23 cellular contexts compared by ENCODE assay signal in genomic region chr19:29515233-29515619, GRCh38. TPM values are rescaled to one million over a fixed set of nuclear protein-coding genes. Genes with fewer than 3 reads are reported as not detected.
"Had no signal": no experiment of that assay in that cellular context is flagged by ENCODE, and none has a peak within 500 bp of the region (broad histone marks: within the 10 kb centered on the region; RNA-seq: fewer than 3 reads in every experiment).

No MANE protein-coding gene starts in this region.

- H3K9me3 ChIP-seq: heart left ventricle, tibial artery, vagina had no signal

- ATAC-seq: heart left ventricle, left cardiac atrium had no signal

- H3K36me3 ChIP-seq: heart left ventricle, tibial artery, vagina had no signal

- H3K27ac ChIP-seq: heart left ventricle, tibial artery, vagina had no signal

- H3K36me3 Mint-ChIP-seq: activated naive CD8-positive, alpha-beta T cell treated with anti-CD3 and anti-CD28 coated beads, Interleukin-2, amount 10 ng/mL, durations not matched to agents 7 days and 5 days; brain had no signal

- H3K4me3 Mint-ChIP-seq: activated B cell treated with CpG ODN at 0.5 μM for 24 hours; activated naive CD8-positive, alpha-beta T cell treated with anti-CD3 and anti-CD28 coated beads, Interleukin-2, amount 10 ng/mL, durations not matched to agents 7 days and 5 days; activated T-helper 1 cell treated with anti-CD3 and anti-CD28 coated beads, Interleukin-12 subunit alpha, Interleukin-12 subunit beta, Interleukin-2, Interleukin-4 antibody, amounts not matched to agents 30 ng/mL and 10 ng/mL and 1 ng/mL, durations not matched to agents 14 hours and 24 hours and 36 hours; brain; effector memory CD8-positive, alpha-beta T cell; nephron progenitor cell; T-helper 2 cell treated with Interferon-gamma antibody and Interleukin-4, amounts not matched to agents 5 μg/mL and 100 μg/mL, for 36 hours had no signal

- H3K27ac Mint-ChIP-seq: activated B cell treated with CpG ODN at 0.5 μM for 24 hours; activated naive CD8-positive, alpha-beta T cell treated with anti-CD3 and anti-CD28 coated beads, Interleukin-2, amount 10 ng/mL, durations not matched to agents 7 days and 5 days; activated T-helper 1 cell treated with anti-CD3 and anti-CD28 coated beads, Interleukin-12 subunit alpha, Interleukin-12 subunit beta, Interleukin-2, Interleukin-4 antibody, amounts not matched to agents 30 ng/mL and 10 ng/mL and 1 ng/mL, durations not matched to agents 14 hours and 24 hours and 36 hours; nephron progenitor cell; T-helper 2 cell treated with Interferon-gamma antibody and Interleukin-4, amounts not matched to agents 5 μg/mL and 100 μg/mL, for 36 hours had no signal

- H3K4me1 Mint-ChIP-seq: activated B cell treated with CpG ODN at 0.5 μM for 24 hours; activated naive CD8-positive, alpha-beta T cell treated with anti-CD3 and anti-CD28 coated beads, Interleukin-2, amount 10 ng/mL, durations not matched to agents 7 days and 5 days; brain had no signal

- H3K9me3 Mint-ChIP-seq: activated B cell treated with CpG ODN at 0.5 μM for 24 hours; activated naive CD8-positive, alpha-beta T cell treated with anti-CD3 and anti-CD28 coated beads, Interleukin-2, amount 10 ng/mL, durations not matched to agents 7 days and 5 days; activated T-helper 1 cell treated with anti-CD3 and anti-CD28 coated beads, Interleukin-12 subunit alpha, Interleukin-12 subunit beta, Interleukin-2, Interleukin-4 antibody, amounts not matched to agents 30 ng/mL and 10 ng/mL and 1 ng/mL, durations not matched to agents 14 hours and 24 hours and 36 hours; brain; effector memory CD8-positive, alpha-beta T cell; nephron progenitor cell; T-helper 2 cell treated with Interferon-gamma antibody and Interleukin-4, amounts not matched to agents 5 μg/mL and 100 μg/mL, for 36 hours had no signal

- H3K4me1 ChIP-seq: heart left ventricle, tibial artery, vagina had no signal

- H3K4me3 ChIP-seq: heart left ventricle, tibial artery, vagina had no signal

- H3K27me3 ChIP-seq: vagina had no signal

- DNase-seq: activated B cell treated with CpG ODN at 0.5 μM for 24 hours; activated CD4-positive, alpha-beta T cell treated with anti-CD3 and anti-CD28 coated beads for 48 hours; activated CD8-positive, alpha-beta memory T cell treated with anti-CD3 and anti-CD28 coated beads, Interleukin-2, amount 50 U/mL, for 48 hours; activated naive CD4-positive, alpha-beta T cell; activated naive CD8-positive, alpha-beta T cell treated with anti-CD3 and anti-CD28 coated beads, Interleukin-2, amount 10 ng/mL, durations not matched to agents 7 days and 5 days; cerebellar nuclear complex; dermis blood vessel endothelial cell; effector memory CD8-positive, alpha-beta T cell; foreskin melanocyte; left cardiac atrium; mammary epithelial cell; nephron progenitor cell; stimulated activated CD4-positive, alpha-beta T cell treated with anti-CD3 and anti-CD28 coated beads, Interleukin-1b, Interleukin-23, amount 100 ng/mL, for 48 hours; SW 1271; tibial artery had no signal

RNA-seq across cellular contexts. Expression of gene VSTM2B, which starts 10.6 kb away (rescaled TPM):
- total RNA-seq: activated B cell treated with CpG ODN at 0.5 μM for 24 hours; activated naive CD8-positive, alpha-beta T cell treated with anti-CD3 and anti-CD28 coated beads, Interleukin-2, amount 10 ng/mL, durations not matched to agents 7 days and 5 days; activated T-helper 1 cell treated with anti-CD3 and anti-CD28 coated beads, Interleukin-12 subunit alpha, Interleukin-12 subunit beta, Interleukin-2, Interleukin-4 antibody, amounts not matched to agents 30 ng/mL and 10 ng/mL and 1 ng/mL, durations not matched to agents 14 hours and 24 hours and 36 hours; dermis blood vessel endothelial cell; fibroblast of lung; heart left ventricle; left cardiac atrium; mammary epithelial cell; osteoblast; subcutaneous adipose tissue had no signal
- polyA plus RNA-seq: fibroblast of lung, heart left ventricle, mammary epithelial cell had no signal
